ENCODE assay signal across 8 cellular contexts in the genomic region with DNA sequence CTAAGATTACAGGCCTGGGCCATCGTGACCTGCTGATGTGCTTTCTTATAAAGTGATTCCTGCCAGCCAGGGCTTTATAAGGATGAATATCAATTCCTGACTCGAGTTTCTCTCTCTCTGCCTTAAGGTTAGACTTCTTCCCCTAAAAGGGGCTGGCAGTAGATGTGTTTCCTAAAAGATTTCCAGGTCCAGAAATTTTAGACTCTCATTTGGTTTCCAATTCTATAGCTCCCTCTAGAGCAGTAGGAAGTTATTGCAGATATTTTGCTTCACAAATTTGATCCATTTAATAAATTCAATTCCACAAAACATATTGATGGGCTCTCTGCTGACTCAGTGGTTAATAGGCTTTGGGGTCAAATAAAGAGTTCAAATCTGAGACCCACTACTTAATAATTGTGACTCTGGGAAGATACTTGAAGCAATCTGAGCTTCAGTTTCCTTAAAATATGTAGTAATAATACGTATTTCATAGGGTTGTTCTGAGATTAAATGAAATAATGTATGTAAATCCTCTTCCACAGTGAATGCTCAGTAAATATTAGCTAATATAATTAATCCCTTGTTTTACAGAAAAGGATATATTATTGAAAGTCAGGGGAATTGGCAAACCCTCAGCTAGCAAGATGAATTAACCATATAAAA. TPM values are rescaled to one million over a fixed set of nuclear protein-coding genes. Genes with fewer than 3 reads are reported as not detected.
DNase-seq lines count a peak whose midpoint lies in the region; ATAC-seq and TF ChIP-seq lines count a peak whose summit lies in the region.

No MANE protein-coding gene starts in this region.

- H3K9me3 Mint-ChIP-seq in activated naive CD8-positive, alpha-beta T cell treated with anti-CD3 and anti-CD28 coated beads, Interleukin-2, amount 10 ng/mL, durations not matched to agents 7 days and 5 days, result no peaks in the 10 kb centered on the region

- TF ChIP-seq CTCF in spleen (IDR thresholded peaks at IDR 0.05 in 8 of 11, conservative IDR thresholded peaks at IDR 0.05 in 3 of 11), result peak; percentile 39 to 81 (median 76)

- no peak for DNase-seq in Right ventricle myocardium inferior (ENCODE audit: missing footprints)
- DNase-seq in cardiac septum (ENCODE audit: low spot score), result no peak
- peak; percentile 3 for DNase-seq in NCI-H345 treated with DMSO at 0.1 percent for 48 hours (lab: John Stamatoyannopoulos, UW; ENCODE audit: unreplicated experiment)
- DNase-seq in activated naive CD8-positive, alpha-beta T cell treated with anti-CD3 and anti-CD28 coated beads, Interleukin-2, amount 10 ng/mL, durations not matched to agents 7 days and 5 days, result no peak
- DNase-seq in left cardiac atrium, result no peak
- DNase-seq in spleen, result no peak

- no peaks in the 10 kb centered on the region for H3K36me3 ChIP-seq in spleen

- H3K4me1 Mint-ChIP-seq in activated naive CD8-positive, alpha-beta T cell treated with anti-CD3 and anti-CD28 coated beads, Interleukin-2, amount 10 ng/mL, durations not matched to agents 7 days and 5 days, result peaks cover 38% of the 10 kb centered on the region

- H3K4me3 Mint-ChIP-seq in activated naive CD8-positive, alpha-beta T cell treated with anti-CD3 and anti-CD28 coated beads, Interleukin-2, amount 10 ng/mL, durations not matched to agents 7 days and 5 days, result peak overlapping the region; percentile 73

- TF ChIP-seq POLR2A in spleen (IDR thresholded peaks at IDR 0.05), result no peak

- peaks cover 0 to 6% (median 0%) of the 10 kb centered on the region in 8 donors for H3K9me3 ChIP-seq in spleen

- H3K27ac Mint-ChIP-seq in activated naive CD8-positive, alpha-beta T cell treated with anti-CD3 and anti-CD28 coated beads, Interleukin-2, amount 10 ng/mL, durations not matched to agents 7 days and 5 days, result peak overlapping the region; percentile 51

- H3K27me3 Mint-ChIP-seq in activated naive CD8-positive, alpha-beta T cell treated with anti-CD3 and anti-CD28 coated beads, Interleukin-2, amount 10 ng/mL, durations not matched to agents 7 days and 5 days, result no peaks in the 10 kb centered on the region

- no peak overlapping the region for H3K4me3 ChIP-seq in spleen

- peaks cover 19 to 59% (median 47%) of the 10 kb centered on the region in 6 donors for H3K4me1 ChIP-seq in spleen

- H3K36me3 Mint-ChIP-seq in activated naive CD8-positive, alpha-beta T cell treated with anti-CD3 and anti-CD28 coated beads, Interleukin-2, amount 10 ng/mL, durations not matched to agents 7 days and 5 days, result peaks cover 6% of the 10 kb centered on the region

- ATAC-seq in Right ventricle myocardium inferior, result peak; percentile 31
- no peak for ATAC-seq in activated naive CD8-positive, alpha-beta T cell treated with anti-CD3 and anti-CD28 coated beads, Interleukin-2, amount 10 ng/mL, durations not matched to agents 7 days and 5 days (ENCODE audit: low read depth)
- peak; percentile 25 to 40 for ATAC-seq in left cardiac atrium
- no peak for ATAC-seq in GM18502 (IDR thresholded peaks at IDR 0.05; ENCODE audit: poor library complexity, unreplicated experiment)
- no peak for ATAC-seq in HG03460 (IDR thresholded peaks at IDR 0.05; ENCODE audit: unreplicated experiment)

- intact Hi-C loops in Right ventricle myocardium inferior (cut with DNase I), result loop anchor here (1.0 kb wide), 2 partner anchors 75 to 160 kb away; partner anchors contain the start of gene SPG11
- intact Hi-C loops in cardiac septum (cut with DNase I), result loop anchor here (10.0 kb wide), 1 partner anchor 144 kb away; no protein-coding TSS in a partner anchor
- intact Hi-C loops in left cardiac atrium (cut with DNase I), result loop anchor here (5.0 to 10.0 kb wide), 2 partner anchors 76 to 154 kb away; partner anchors contain the start of gene SPG11 (in 1 of the 2)
- intact Hi-C loops in spleen (cut with DNase I; ENCODE audit: low total_unique reads), result loop anchor here (5.0 kb wide), 1 partner anchor 76 kb away; the partner anchor contains the start of gene SPG11

- POLR2A ChIA-PET in activated naive CD8-positive, alpha-beta T cell treated with anti-CD3 and anti-CD28 coated beads, Interleukin-2, amount 10 ng/mL, durations not matched to agents 7 days and 5 days (lab: Charles Lee), result interaction anchor here (1.4 to 22.5 kb wide), 5 partner anchors 21 to 160 kb away, joined by 3 to 1864 read pairs (median 24); partner anchors contain the start of genes B2M, PATL2 and SPG11

- WGBS in spleen, 5 donors, result 62 to 69% (median 65%) methylated on average over 3 of the region's 3 CpGs

- peak overlapping the region in 3 of 8 donors; percentile 33 to 88 (median 51) for H3K27ac ChIP-seq in spleen

- no peaks in the 10 kb centered on the region for H3K27me3 ChIP-seq in spleen (replicated peaks in 1 of 7)

RNA-seq across cellular contexts. Expression of gene TRIM69, which starts 2.1 kb away (rescaled TPM):
- total RNA-seq in Right ventricle myocardium inferior (51.9 TPM), cardiac septum (70.7 TPM), left cardiac atrium (10 to 100 TPM; 50.2 to 56.7 TPM), spleen (10 to 100 TPM; 24.7 to 54.9 (median 46.9) TPM)
- 10 to 100 TPM; 55.7 to 59.3 TPM for total RNA-seq in activated naive CD8-positive, alpha-beta T cell treated with anti-CD3 and anti-CD28 coated beads, Interleukin-2, amount 10 ng/mL, durations not matched to agents 7 days and 5 days
- 10 to 100 TPM; 16.4 to 44.5 (median 22.3) TPM for polyA plus RNA-seq in spleen

RNA-seq across cellular contexts. Expression of gene B2M, which starts 27.1 kb away (rescaled TPM):
- total RNA-seq in Right ventricle myocardium inferior, result 1,155 TPM
- 904 TPM for total RNA-seq in cardiac septum
- 1,000 to 10,000 TPM; 7,848 to 8,493 TPM for total RNA-seq in activated naive CD8-positive, alpha-beta T cell treated with anti-CD3 and anti-CD28 coated beads, Interleukin-2, amount 10 ng/mL, durations not matched to agents 7 days and 5 days
- 1,000 to 10,000 TPM; 1,362 to 1,570 TPM for total RNA-seq in left cardiac atrium
- total RNA-seq in spleen, result over 10,000 TPM in 1 of 7 donors, 1,000 to 10,000 TPM in 6; 5,238 to 10,333 (median 6,268) TPM
- 1,000 to 10,000 TPM; 3,969 to 5,676 (median 5,369) TPM for polyA plus RNA-seq in spleen

RNA-seq across cellular contexts. Expression of gene PATL2, which starts 27.3 kb away (rescaled TPM):
- total RNA-seq in Right ventricle myocardium inferior, result 3.3 TPM
- 1.00 TPM for total RNA-seq in cardiac septum
- total RNA-seq in activated naive CD8-positive, alpha-beta T cell treated with anti-CD3 and anti-CD28 coated beads, Interleukin-2, amount 10 ng/mL, durations not matched to agents 7 days and 5 days, result 10 to 100 TPM; 55.2 TPM
- 1 to 10 TPM; 4.8 to 6.8 TPM for total RNA-seq in left cardiac atrium
- 10 to 100 TPM; 17.0 to 36.9 (median 28.3) TPM for total RNA-seq in spleen
- 10 to 100 TPM; 26.0 to 64.2 (median 35.6) TPM for polyA plus RNA-seq in spleen

Comparison
In these comparisons a context has a peak if more than half of its experiments do, and no peak if none do; other contexts are left out.
1. ATAC-seq: peak in Right ventricle myocardium inferior (single experiment) and left cardiac atrium (2 of 2); none in activated naive CD8-positive, alpha-beta T cell treated with anti-CD3 and anti-CD28 coated beads, Interleukin-2, amount 10 ng/mL, durations not matched to agents 7 days and 5 days (single experiment), GM18502 (single experiment) and HG03460 (single experiment).